Comparison of ENCODE assay signal across 1 cellular context in the genomic region with DNA sequence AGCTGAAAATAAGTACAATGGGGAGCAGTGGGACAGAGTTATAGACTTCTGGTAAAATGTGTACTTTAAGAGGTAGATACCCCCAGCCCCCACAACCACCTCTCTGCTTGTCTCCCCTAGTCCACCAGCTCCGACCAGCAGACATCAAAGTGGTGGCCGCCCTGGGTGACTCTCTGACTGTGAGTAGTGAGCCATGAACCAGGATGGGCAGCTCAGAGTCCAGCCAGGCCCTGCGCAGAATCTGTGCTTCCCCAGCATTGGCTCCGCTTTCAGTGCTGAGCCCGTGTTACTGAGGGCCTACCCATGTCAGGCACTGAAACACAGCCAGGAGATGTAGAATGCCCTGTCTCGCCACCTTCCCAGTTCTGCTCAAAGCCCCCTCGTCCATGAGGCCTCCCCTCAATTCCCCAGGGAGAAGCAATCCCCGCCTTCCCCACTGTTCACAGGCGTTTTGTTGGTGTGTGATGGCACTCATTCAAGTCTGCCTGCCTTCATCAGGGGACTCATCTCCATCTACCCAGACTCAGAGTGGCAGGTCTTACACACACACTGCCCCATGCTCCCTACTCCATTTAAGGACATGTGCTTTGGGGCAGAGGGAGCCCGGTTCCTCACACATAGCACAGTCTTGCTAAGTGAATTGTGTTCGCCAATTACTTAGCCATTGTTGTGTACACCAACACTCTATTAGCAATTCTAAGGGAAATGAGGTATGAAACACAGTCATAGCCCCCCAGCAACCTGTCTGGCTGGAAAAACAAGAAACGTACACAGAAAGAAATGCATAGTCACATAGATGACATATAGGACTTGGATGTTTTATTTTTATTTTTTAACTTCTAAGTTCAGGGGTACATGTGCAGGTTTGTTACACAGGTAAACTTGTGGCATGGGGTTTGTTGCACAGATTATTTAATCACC.
TF ChIP-seq lines count a peak whose summit lies in the region.

No MANE protein-coding gene starts in this region.

TF ChIP-seq in HepG2, 621 proteins besides CTCF, POLR2A, EP300 and RAD21 (continued from another document and continues in another):
- TF ChIP-seq SP1 (IDR thresholded peaks at IDR 0.05): no peak
- TF ChIP-seq SP1 (CRISPR knock-in tag; IDR thresholded peaks at IDR 0.05): no peak
- 0 out of 2 replicates have a peak, but pooled peaks have one; percentile 39 for TF ChIP-seq RNF2 (conservative IDR thresholded peaks at IDR 0.05; ENCODE audit: low read depth)
- TF ChIP-seq ZBTB39 (CRISPR knock-in tag; IDR thresholded peaks at IDR 0.05): 0 out of 2 replicates have a peak, but pooled peaks have one; percentile 7
- TF ChIP-seq, protein P1, sequence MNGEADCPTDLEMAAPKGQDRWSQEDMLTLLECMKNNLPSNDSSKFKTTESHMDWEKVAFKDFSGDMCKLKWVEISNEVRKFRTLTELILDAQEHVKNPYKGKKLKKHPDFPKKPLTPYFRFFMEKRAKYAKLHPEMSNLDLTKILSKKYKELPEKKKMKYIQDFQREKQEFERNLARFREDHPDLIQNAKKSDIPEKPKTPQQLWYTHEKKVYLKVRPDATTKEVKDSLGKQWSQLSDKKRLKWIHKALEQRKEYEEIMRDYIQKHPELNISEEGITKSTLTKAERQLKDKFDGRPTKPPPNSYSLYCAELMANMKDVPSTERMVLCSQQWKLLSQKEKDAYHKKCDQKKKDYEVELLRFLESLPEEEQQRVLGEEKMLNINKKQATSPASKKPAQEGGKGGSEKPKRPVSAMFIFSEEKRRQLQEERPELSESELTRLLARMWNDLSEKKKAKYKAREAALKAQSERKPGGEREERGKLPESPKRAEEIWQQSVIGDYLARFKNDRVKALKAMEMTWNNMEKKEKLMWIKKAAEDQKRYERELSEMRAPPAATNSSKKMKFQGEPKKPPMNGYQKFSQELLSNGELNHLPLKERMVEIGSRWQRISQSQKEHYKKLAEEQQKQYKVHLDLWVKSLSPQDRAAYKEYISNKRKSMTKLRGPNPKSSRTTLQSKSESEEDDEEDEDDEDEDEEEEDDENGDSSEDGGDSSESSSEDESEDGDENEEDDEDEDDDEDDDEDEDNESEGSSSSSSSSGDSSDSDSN (CRISPR knock-in tag; IDR thresholded peaks at IDR 0.05): peak; percentile 36; the same call in 1 of the 2 replicates
- no peak for TF ChIP-seq KLF12 (CRISPR knock-in tag; IDR thresholded peaks at IDR 0.05; ENCODE audit: borderline replicate concordance)
- TF ChIP-seq ZNF350 (CRISPR knock-in tag; IDR thresholded peaks at IDR 0.05; ENCODE audit: borderline replicate concordance, low read depth): peak; percentile 40; the same call in 1 of the 2 replicates
- 0 out of 2 replicates have a peak, but pooled peaks have one; percentile 42 for TF ChIP-seq PITX1 (CRISPR knock-in tag; IDR thresholded peaks at IDR 0.05)
- TF ChIP-seq HMGXB4 (CRISPR knock-in tag; IDR thresholded peaks at IDR 0.05; ENCODE audit: borderline replicate concordance in 1 of 2, low read depth in 1 of 2): peak in 1 of 2 experiments; percentile 5; a peak in 1 of 4 replicates
- TF ChIP-seq HNF4A (CRISPR knock-in tag; IDR thresholded peaks at IDR 0.05): peak; percentile 80
- TF ChIP-seq ZNF274 (CRISPR knock-in tag; IDR thresholded peaks at IDR 0.05): 0 out of 2 replicates have a peak, but pooled peaks have one; percentile 53
- no peak for TF ChIP-seq ZNF597 (CRISPR knock-in tag; IDR thresholded peaks at IDR 0.05)
- TF ChIP-seq ZBTB26 (CRISPR knock-in tag; IDR thresholded peaks at IDR 0.05; ENCODE audit: borderline replicate concordance): 0 out of 2 replicates have a peak, but pooled peaks have one; percentile 26
- no peak for TF ChIP-seq THAP7 (CRISPR knock-in tag; IDR thresholded peaks at IDR 0.05)
- peak; percentile 55; the same call in 1 of the 2 replicates for TF ChIP-seq ZNF451 (CRISPR knock-in tag; IDR thresholded peaks at IDR 0.05)
- 0 out of 2 replicates have a peak, but pooled peaks have one; percentile 34 for TF ChIP-seq ZNF160 (CRISPR knock-in tag; IDR thresholded peaks at IDR 0.05)
- no peak for TF ChIP-seq ZNF563 (CRISPR knock-in tag; IDR thresholded peaks at IDR 0.05)
- peak; percentile 22; the same call in 1 of the 2 replicates for TF ChIP-seq KDM2A (CRISPR knock-in tag; IDR thresholded peaks at IDR 0.05; ENCODE audit: borderline replicate concordance, low read depth)
- 0 out of 2 replicates have a peak, but pooled peaks have one; percentile 29 for TF ChIP-seq ZNF574 (CRISPR knock-in tag; IDR thresholded peaks at IDR 0.05)
- no peak for TF ChIP-seq PRPF4 (IDR thresholded peaks at IDR 0.05; ENCODE audit: low read depth, low read length, poor library complexity, severe bottlenecking)
- 0 out of 2 replicates have a peak, but pooled peaks have one; percentile 38 for TF ChIP-seq KLF13 (CRISPR knock-in tag; IDR thresholded peaks at IDR 0.05)
- peak; percentile 31; the same call in 1 of the 2 replicates for TF ChIP-seq ZNF264 (CRISPR knock-in tag; IDR thresholded peaks at IDR 0.05)
- 0 out of 2 replicates have a peak, but pooled peaks have one; percentile 29 for TF ChIP-seq CBFB (CRISPR knock-in tag; IDR thresholded peaks at IDR 0.05)
- TF ChIP-seq DRAP1 (CRISPR knock-in tag; IDR thresholded peaks at IDR 0.05): peak; percentile 19; the same call in 1 of the 2 replicates
- TF ChIP-seq RFXAP (CRISPR knock-in tag; IDR thresholded peaks at IDR 0.05; ENCODE audit: borderline replicate concordance): peak; percentile 46; the same call in 1 of the 2 replicates
- no peak for TF ChIP-seq ZNF354B (CRISPR knock-in tag; IDR thresholded peaks at IDR 0.05)
- TF ChIP-seq, protein P2, sequence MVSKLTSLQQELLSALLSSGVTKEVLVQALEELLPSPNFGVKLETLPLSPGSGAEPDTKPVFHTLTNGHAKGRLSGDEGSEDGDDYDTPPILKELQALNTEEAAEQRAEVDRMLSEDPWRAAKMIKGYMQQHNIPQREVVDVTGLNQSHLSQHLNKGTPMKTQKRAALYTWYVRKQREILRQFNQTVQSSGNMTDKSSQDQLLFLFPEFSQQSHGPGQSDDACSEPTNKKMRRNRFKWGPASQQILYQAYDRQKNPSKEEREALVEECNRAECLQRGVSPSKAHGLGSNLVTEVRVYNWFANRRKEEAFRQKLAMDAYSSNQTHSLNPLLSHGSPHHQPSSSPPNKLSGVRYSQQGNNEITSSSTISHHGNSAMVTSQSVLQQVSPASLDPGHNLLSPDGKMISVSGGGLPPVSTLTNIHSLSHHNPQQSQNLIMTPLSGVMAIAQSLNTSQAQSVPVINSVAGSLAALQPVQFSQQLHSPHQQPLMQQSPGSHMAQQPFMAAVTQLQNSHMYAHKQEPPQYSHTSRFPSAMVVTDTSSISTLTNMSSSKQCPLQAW (CRISPR knock-in tag; IDR thresholded peaks at IDR 0.05): peak; percentile 33; the same call in 1 of the 2 replicates
- no peak for TF ChIP-seq ZNF121 (CRISPR knock-in tag; IDR thresholded peaks at IDR 0.05)
- TF ChIP-seq FOXA1 (IDR thresholded peaks at IDR 0.05): no peak
- 0 out of 2 replicates have a peak, but pooled peaks have one; percentile 13 for TF ChIP-seq FOXA1 (CRISPR knock-in tag; IDR thresholded peaks at IDR 0.05)
- TF ChIP-seq MED1 (CRISPR knock-in tag; IDR thresholded peaks at IDR 0.05): 0 out of 2 replicates have a peak, but pooled peaks have one; percentile 21
- 0 out of 2 replicates have a peak, but pooled peaks have one; percentile 56 for TF ChIP-seq ZNF44 (CRISPR knock-in tag; IDR thresholded peaks at IDR 0.05)
- no peak for TF ChIP-seq STAG1 (CRISPR knock-in tag; IDR thresholded peaks at IDR 0.05)
- TF ChIP-seq PHF20 (CRISPR knock-in tag; IDR thresholded peaks at IDR 0.05): no peak
- TF ChIP-seq XRCC5 (optimal IDR thresholded peaks at IDR 0.05; ENCODE audit: low read length): peak; percentile 37
- peak; percentile 51; the same call in 1 of the 2 replicates for TF ChIP-seq HNF4G (IDR thresholded peaks at IDR 0.05; ENCODE audit: borderline replicate concordance, low read depth, low read length)
- TF ChIP-seq HNF4G (CRISPR knock-in tag; IDR thresholded peaks at IDR 0.05; ENCODE audit: borderline replicate concordance, low read depth): no peak
- no peak for TF ChIP-seq TP53 (CRISPR knock-in tag; conservative IDR thresholded peaks at IDR 0.05)
- TF ChIP-seq, protein P3, sequence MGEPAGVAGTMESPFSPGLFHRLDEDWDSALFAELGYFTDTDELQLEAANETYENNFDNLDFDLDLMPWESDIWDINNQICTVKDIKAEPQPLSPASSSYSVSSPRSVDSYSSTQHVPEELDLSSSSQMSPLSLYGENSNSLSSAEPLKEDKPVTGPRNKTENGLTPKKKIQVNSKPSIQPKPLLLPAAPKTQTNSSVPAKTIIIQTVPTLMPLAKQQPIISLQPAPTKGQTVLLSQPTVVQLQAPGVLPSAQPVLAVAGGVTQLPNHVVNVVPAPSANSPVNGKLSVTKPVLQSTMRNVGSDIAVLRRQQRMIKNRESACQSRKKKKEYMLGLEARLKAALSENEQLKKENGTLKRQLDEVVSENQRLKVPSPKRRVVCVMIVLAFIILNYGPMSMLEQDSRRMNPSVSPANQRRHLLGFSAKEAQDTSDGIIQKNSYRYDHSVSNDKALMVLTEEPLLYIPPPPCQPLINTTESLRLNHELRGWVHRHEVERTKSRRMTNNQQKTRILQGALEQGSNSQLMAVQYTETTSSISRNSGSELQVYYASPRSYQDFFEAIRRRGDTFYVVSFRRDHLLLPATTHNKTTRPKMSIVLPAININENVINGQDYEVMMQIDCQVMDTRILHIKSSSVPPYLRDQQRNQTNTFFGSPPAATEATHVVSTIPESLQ (CRISPR knock-in tag; conservative IDR thresholded peaks at IDR 0.05): no peak
- no peak for TF ChIP-seq MED8 (CRISPR knock-in tag; IDR thresholded peaks at IDR 0.05; ENCODE audit: insufficient replicate concordance)
